Comparison of ENCODE assay signal across 39 cellular contexts in the genomic region with DNA sequence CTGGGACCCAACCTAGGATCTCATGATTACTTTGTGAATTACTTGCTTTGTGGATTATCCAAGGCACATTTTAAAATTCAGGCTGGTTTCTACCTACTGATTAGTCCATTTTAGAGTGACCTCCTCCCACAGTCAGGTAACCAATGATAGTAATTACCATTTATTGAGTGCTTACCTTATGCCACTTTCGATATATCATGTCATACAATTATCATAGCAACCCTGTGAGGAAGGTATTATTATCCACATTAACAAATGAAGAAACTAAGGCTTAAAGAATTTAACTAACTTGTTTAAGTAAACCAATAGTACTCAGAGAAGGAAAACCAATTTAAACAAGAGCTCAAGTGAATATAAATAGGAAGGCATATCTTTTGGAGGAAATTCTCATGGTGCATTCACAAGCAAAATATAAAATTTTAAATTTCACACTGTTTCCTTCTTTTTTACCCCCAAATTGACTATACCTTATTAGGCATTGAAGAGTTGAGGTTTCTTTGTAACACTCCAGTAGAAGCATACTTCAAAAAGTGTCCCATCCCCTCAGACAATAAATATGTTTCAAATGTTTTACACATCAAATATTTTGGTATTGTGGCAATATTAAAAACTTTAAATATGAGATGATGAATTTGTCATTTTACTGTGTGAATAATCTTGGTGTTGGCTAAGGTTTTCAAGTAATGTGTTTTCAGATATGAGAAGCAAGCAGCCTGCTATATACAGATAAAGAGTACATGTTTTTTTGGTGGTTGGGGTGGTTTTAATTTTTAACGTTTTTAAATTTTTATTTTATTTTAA. TPM values are rescaled to one million over a fixed set of nuclear protein-coding genes. Genes with fewer than 3 reads are reported as not detected.
"Had no signal": no experiment of that assay in that cellular context is flagged by ENCODE, and none has a peak within 500 bp of the region (broad histone marks: within the 10 kb centered on the region; RNA-seq: fewer than 3 reads in every experiment).

No MANE protein-coding gene starts in this region.

- H3K4me1 ChIP-seq: ascending aorta, colonic mucosa, gastroesophageal sphincter, parathyroid adenoma, right atrium auricular region, testis had no signal

- H2AFZ ChIP-seq: parathyroid adenoma had no signal

- H3K79me2 ChIP-seq: parathyroid adenoma had no signal

- H3K4me3 Mint-ChIP-seq: activated naive CD4-positive, alpha-beta T cell treated with anti-CD3 and anti-CD28 coated beads, Interleukin-2, amount 10 ng/mL, durations not matched to agents 7 days and 5 days; activated naive CD8-positive, alpha-beta T cell treated with anti-CD3 and anti-CD28 coated beads, Interleukin-2, amount 10 ng/mL, durations not matched to agents 7 days and 5 days; activated T-helper 1 cell treated with anti-CD3 and anti-CD28 coated beads, Interleukin-12 subunit alpha, Interleukin-12 subunit beta, Interleukin-2, Interleukin-4 antibody, amounts not matched to agents 30 ng/mL and 10 ng/mL and 1 ng/mL, durations not matched to agents 14 hours and 24 hours and 36 hours; brain; mesothelial cell of epicardium; naive B cell; neural crest cell had no signal

- H3K9me3 Mint-ChIP-seq: activated naive CD4-positive, alpha-beta T cell treated with anti-CD3 and anti-CD28 coated beads, Interleukin-2, amount 10 ng/mL, durations not matched to agents 7 days and 5 days; activated naive CD8-positive, alpha-beta T cell treated with anti-CD3 and anti-CD28 coated beads, Interleukin-2, amount 10 ng/mL, durations not matched to agents 7 days and 5 days; activated T-helper 1 cell treated with anti-CD3 and anti-CD28 coated beads, Interleukin-12 subunit alpha, Interleukin-12 subunit beta, Interleukin-2, Interleukin-4 antibody, amounts not matched to agents 30 ng/mL and 10 ng/mL and 1 ng/mL, durations not matched to agents 14 hours and 24 hours and 36 hours; brain; mesothelial cell of epicardium; naive B cell; neural crest cell had no signal

- H3K9me3 ChIP-seq: ascending aorta, colonic mucosa, gastroesophageal sphincter, right atrium auricular region, spleen, testis, transverse colon had no signal

- H3K27ac ChIP-seq: ascending aorta, cardiac muscle cell, colonic mucosa, dorsolateral prefrontal cortex, gastroesophageal sphincter, parathyroid adenoma, right atrium auricular region, spleen, testis, transverse colon, WERI-Rb-1 had no signal

- H3K36me3 ChIP-seq: ascending aorta, cardiac muscle cell, colonic mucosa, gastroesophageal sphincter, right atrium auricular region, spleen, transverse colon, WERI-Rb-1 had no signal

- DNase-seq: activated CD4-positive, alpha-beta T cell treated with anti-CD3 and anti-CD28 coated beads for 48 hours; activated CD4-positive, alpha-beta T cell treated with anti-CD3 and anti-CD28 coated beads, Interleukin-2, amount 50 U/mL, for 48 hours; activated CD8-positive, alpha-beta memory T cell treated with anti-CD3 and anti-CD28 coated beads, Interleukin-2, amount 50 U/mL, for 4 hours; activated effector memory CD4-positive, alpha-beta T cell treated with anti-CD3 and anti-CD28 coated beads, Interleukin-2, amount 50 U/mL, for 16 hours; activated naive CD4-positive, alpha-beta T cell treated with anti-CD3 and anti-CD28 coated beads, Interleukin-2, amount 10 ng/mL, durations not matched to agents 7 days and 5 days; activated naive CD8-positive, alpha-beta T cell treated with anti-CD3 and anti-CD28 coated beads, Interleukin-2, amount 10 ng/mL, durations not matched to agents 7 days and 5 days; activated T-cell treated with anti-CD3 and anti-CD28 coated beads, Interleukin-2, amount 50 U/mL, for 1 hour; cerebellar nuclear complex; colonic mucosa; dorsolateral prefrontal cortex; effector memory CD4-positive, alpha-beta T cell; head of caudate nucleus; hippocampal formation; kidney; left colon; mammary epithelial cell; naive B cell; occipital lobe; spleen; stimulated activated naive CD4-positive, alpha-beta T cell; testis; transverse colon; WERI-Rb-1 had no signal

- H3K27me3 ChIP-seq: ascending aorta, cardiac muscle cell, colonic mucosa, dorsolateral prefrontal cortex, gastroesophageal sphincter, right atrium auricular region, spleen, testis, transverse colon had no signal

- ATAC-seq: activated CD4-positive, CD25-positive, alpha-beta regulatory T cell treated with anti-CD3 and anti-CD28 coated beads, Interleukin-2, amount 50 U/mL, for 24 hours; gastroesophageal sphincter; left colon had no signal

- H3K27ac Mint-ChIP-seq: activated naive CD4-positive, alpha-beta T cell treated with anti-CD3 and anti-CD28 coated beads, Interleukin-2, amount 10 ng/mL, durations not matched to agents 7 days and 5 days; activated naive CD8-positive, alpha-beta T cell treated with anti-CD3 and anti-CD28 coated beads, Interleukin-2, amount 10 ng/mL, durations not matched to agents 7 days and 5 days; activated T-helper 1 cell treated with anti-CD3 and anti-CD28 coated beads, Interleukin-12 subunit alpha, Interleukin-12 subunit beta, Interleukin-2, Interleukin-4 antibody, amounts not matched to agents 30 ng/mL and 10 ng/mL and 1 ng/mL, durations not matched to agents 14 hours and 24 hours and 36 hours; brain; mesothelial cell of epicardium had no signal

- H3K9ac ChIP-seq: parathyroid adenoma had no signal

- FAIRE-seq: kidney, urothelium cell line had no signal

- H3K4me3 ChIP-seq: ascending aorta, cardiac muscle cell, colonic mucosa, dorsolateral prefrontal cortex, gastroesophageal sphincter, right atrium auricular region, spleen, testis, transverse colon had no signal

- H3K27me3 Mint-ChIP-seq: activated naive CD4-positive, alpha-beta T cell treated with anti-CD3 and anti-CD28 coated beads, Interleukin-2, amount 10 ng/mL, durations not matched to agents 7 days and 5 days; brain; naive B cell had no signal

- H3K36me3 Mint-ChIP-seq: activated naive CD4-positive, alpha-beta T cell treated with anti-CD3 and anti-CD28 coated beads, Interleukin-2, amount 10 ng/mL, durations not matched to agents 7 days and 5 days; brain; mesothelial cell of epicardium; naive B cell had no signal

- H3K4me1 Mint-ChIP-seq: naive B cell had no signal

RNA-seq across cellular contexts. Expression of gene DLX1, which starts 36.9 kb away (rescaled TPM):
- total RNA-seq: activated CD8-positive, alpha-beta memory T cell treated with anti-CD3 and anti-CD28 coated beads for 36 hours; activated naive CD8-positive, alpha-beta T cell treated with anti-CD3 and anti-CD28 coated beads, Interleukin-2, amount 10 ng/mL, durations not matched to agents 7 days and 5 days; activated T-helper 1 cell treated with anti-CD3 and anti-CD28 coated beads, Interleukin-12 subunit alpha, Interleukin-12 subunit beta, Interleukin-2, Interleukin-4 antibody, amounts not matched to agents 30 ng/mL and 10 ng/mL and 1 ng/mL, durations not matched to agents 14 hours and 24 hours and 36 hours; ascending aorta; cardiac muscle cell; epithelial cell of proximal tubule; kidney; liver; right atrium auricular region; spleen; T-helper 1 cell treated with Interleukin-12 subunit alpha and Interleukin-12 subunit beta and Interleukin-4 antibody, amounts not matched to agents 30 ng/mL and 1 ng/mL, for 36 hours; testis; transverse colon had no signal
- polyA plus RNA-seq: cardiac muscle cell, liver had no signal

RNA-seq across cellular contexts. Expression of gene METAP1D, which starts 48.6 kb away (rescaled TPM):
- total RNA-seq: ascending aorta had no signal

RNA-seq across cellular contexts. Expression of gene DLX2, which starts 54.3 kb away (rescaled TPM):
- total RNA-seq: activated CD8-positive, alpha-beta memory T cell treated with anti-CD3 and anti-CD28 coated beads for 36 hours; activated naive CD8-positive, alpha-beta T cell treated with anti-CD3 and anti-CD28 coated beads, Interleukin-2, amount 10 ng/mL, durations not matched to agents 7 days and 5 days; activated T-helper 1 cell treated with anti-CD3 and anti-CD28 coated beads, Interleukin-12 subunit alpha, Interleukin-12 subunit beta, Interleukin-2, Interleukin-4 antibody, amounts not matched to agents 30 ng/mL and 10 ng/mL and 1 ng/mL, durations not matched to agents 14 hours and 24 hours and 36 hours; ascending aorta; cardiac muscle cell; colonic mucosa; gastroesophageal sphincter; kidney; liver; pulmonary artery endothelial cell; right atrium auricular region; spleen; T-helper 1 cell treated with Interleukin-12 subunit alpha and Interleukin-12 subunit beta and Interleukin-4 antibody, amounts not matched to agents 30 ng/mL and 1 ng/mL, for 36 hours had no signal
- polyA plus RNA-seq: liver had no signal
